In the genomic region with DNA sequence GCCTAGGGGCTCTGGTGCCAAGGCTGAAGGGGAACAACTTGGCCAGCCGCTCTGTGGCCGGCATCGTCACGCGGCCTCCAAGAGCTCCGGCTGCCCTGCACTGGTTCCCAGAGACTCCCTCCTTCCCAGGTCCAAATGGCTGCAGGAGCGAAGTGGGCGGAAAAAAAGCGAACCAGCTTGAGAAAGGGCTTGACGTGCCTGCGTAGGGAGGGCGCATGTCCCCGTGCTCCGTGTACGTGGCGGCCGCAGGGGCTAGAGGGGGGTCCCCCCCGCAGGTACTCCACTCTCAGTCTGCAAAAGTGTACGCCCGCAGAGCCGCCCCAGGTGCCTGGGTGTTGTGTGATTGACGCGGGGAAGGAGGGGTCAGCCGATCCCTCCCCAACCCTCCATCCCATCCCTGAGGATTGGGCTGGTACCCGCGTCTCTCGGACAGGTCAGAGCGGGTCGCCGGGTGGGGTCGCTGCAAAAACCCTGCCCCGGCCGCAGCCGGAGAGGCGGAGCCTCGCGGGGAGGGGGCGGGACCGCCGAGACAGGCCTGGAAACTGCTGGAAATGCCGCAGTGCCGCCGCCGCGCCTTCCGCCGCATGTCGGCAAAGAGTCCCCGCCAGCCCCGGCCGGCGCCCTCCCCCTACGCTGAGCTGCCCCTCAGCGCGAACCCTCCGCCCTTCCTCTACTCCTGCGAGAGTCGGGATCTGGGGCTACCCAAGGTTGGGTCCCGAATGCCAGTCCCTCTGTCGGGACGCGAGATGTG, we compare ENCODE assay signal across 9 cellular contexts. TPM values are rescaled to one million over a fixed set of nuclear protein-coding genes. Genes with fewer than 3 reads are reported as not detected.
DNase-seq lines count a peak whose midpoint lies in the region; ATAC-seq and TF ChIP-seq lines count a peak whose summit lies in the region.
"Had no signal": no experiment of that assay in that cellular context is flagged by ENCODE, and none has a peak within 500 bp of the region (broad histone marks: within the 10 kb centered on the region; RNA-seq: fewer than 3 reads in every experiment).

No MANE protein-coding gene starts in this region.

- H3K36me3 Mint-ChIP-seq in CD8-positive, alpha-beta memory T cell: peaks cover 4 to 45% (median 13%) of the 10 kb centered on the region in 3 donors

- peaks cover 0 to 7% of the 10 kb centered on the region in 2 donors for H3K27me3 Mint-ChIP-seq in CD8-positive, alpha-beta memory T cell

- peaks cover 29% of the 10 kb centered on the region for H3K36me3 ChIP-seq in CD8-positive, alpha-beta memory T cell (ENCODE audit: insufficient read depth, low read length)
- H3K36me3 ChIP-seq in muscle layer of colon (ENCODE audit: insufficient read depth, low read length): peaks cover 26% of the 10 kb centered on the region

- POLR2A ChIA-PET in CD8-positive, alpha-beta memory T cell (lab: Charles Lee): interaction anchor here (0.6 to 3.9 kb wide), 13 partner anchors 8 to 1074 kb away, joined by 3 to 77 read pairs (median 7); a partner anchor contains a TSS

- peaks cover 0 to 2% (median 0%) of the 10 kb centered on the region in 5 donors for H3K9me3 Mint-ChIP-seq in CD8-positive, alpha-beta memory T cell

- TF ChIP-seq POLR2A in erythroblast (IDR thresholded peaks at IDR 0.05; ENCODE audit: low read length): no peak

- peak overlapping the region; percentile 98 for H3K27ac ChIP-seq in CD8-positive, alpha-beta memory T cell (ENCODE audit: low read depth, low read length)
- H3K27ac ChIP-seq in muscle layer of colon (ENCODE audit: low read depth, low read length): peak overlapping the region; percentile 97

- H3K4me3 Mint-ChIP-seq in CD8-positive, alpha-beta memory T cell: peak overlapping the region; percentile 91 to 99 (median 98)

- H3K27me3 ChIP-seq in CD8-positive, alpha-beta memory T cell (ENCODE audit: insufficient read depth, low read length, poor library complexity, severe bottlenecking): no peaks in the 10 kb centered on the region
- H3K27me3 ChIP-seq in muscle layer of colon (ENCODE audit: control insufficient read depth in 1 of 2, insufficient read depth in 2 of 2, low read length in 2 of 2): no peaks in the 10 kb centered on the region

- ATAC-seq in GM19397 (IDR thresholded peaks at IDR 0.05; ENCODE audit: unreplicated experiment): peak; percentile 53
- peak; percentile 40 for ATAC-seq in HG03521 (IDR thresholded peaks at IDR 0.05; ENCODE audit: unreplicated experiment)

- peak overlapping the region; percentile 73 for H3K9ac ChIP-seq in muscle layer of colon (ENCODE audit: low read length)

- H3K4me3 ChIP-seq in CD8-positive, alpha-beta memory T cell (ENCODE audit: low read length): peak overlapping the region; percentile 98
- peak overlapping the region; percentile 85 to 94 for H3K4me3 ChIP-seq in muscle layer of colon (ENCODE audit: low read depth in 1 of 2, low read length in 2 of 2)

- no peaks in the 10 kb centered on the region for H3K9me3 ChIP-seq in CD8-positive, alpha-beta memory T cell (ENCODE audit: low read length)
- no peaks in the 10 kb centered on the region for H3K9me3 ChIP-seq in muscle layer of colon (ENCODE audit: low read length)

- H3K4me1 ChIP-seq in CD8-positive, alpha-beta memory T cell (ENCODE audit: insufficient read depth, low read length): peaks cover 23% of the 10 kb centered on the region
- H3K4me1 ChIP-seq in muscle layer of colon (ENCODE audit: insufficient read depth, low read length): peaks cover 16% of the 10 kb centered on the region

- CTCF ChIA-PET in CD8-positive, alpha-beta memory T cell (lab: Charles Lee): interaction anchor here (0.8 to 6.3 kb wide), 12 partner anchors 10 to 99 kb away, joined by 3 to 74 read pairs (median 4); a partner anchor contains a TSS

- peak; percentile 76 to 86 (median 80) for DNase-seq in CD8-positive, alpha-beta memory T cell
- DNase-seq in NOMO-1 treated with dmso at 0.1 percent for 144 hours (lab: John Stamatoyannopoulos, UW; ENCODE audit: unreplicated experiment): peak; percentile 71
- peak; percentile 91 for DNase-seq in activated T-cell treated with anti-CD3 and anti-CD28 coated beads for 48 hours (ENCODE audit: low read depth)
- DNase-seq in erythroblast (lab: John Stamatoyannopoulos, UW): peak; percentile 89 to 93
- DNase-seq in stimulated activated CD8-positive, alpha-beta memory T cell treated with anti-CD3 and anti-CD28 coated beads, Interleukin-7, amount 100 ng/mL, for 24 hours (ENCODE audit: low read depth): peak; percentile 75

- H3K27ac Mint-ChIP-seq in CD8-positive, alpha-beta memory T cell: peak overlapping the region; percentile 91 to 99 (median 98)

- H3K4me1 Mint-ChIP-seq in CD8-positive, alpha-beta memory T cell: peaks cover 34 to 49% (median 40%) of the 10 kb centered on the region in 3 donors

RNA-seq across cellular contexts. Expression of a gene that starts 0.8 kb away (rescaled TPM):
- 1,000 to 10,000 TPM; 2,387 to 2,400 TPM for total RNA-seq in CD8-positive, alpha-beta memory T cell
- polyA plus RNA-seq in CD8-positive, alpha-beta memory T cell: 460 TPM

RNA-seq across cellular contexts. Expression of a gene that starts 11.2 kb away (rescaled TPM):
- total RNA-seq in CD8-positive, alpha-beta memory T cell: 10 to 100 TPM; 34.8 to 35.7 TPM
- polyA plus RNA-seq in CD8-positive, alpha-beta memory T cell: 49.0 TPM

RNA-seq across cellular contexts. Expression of a gene that starts 19.3 kb away (rescaled TPM):
- total RNA-seq in CD8-positive, alpha-beta memory T cell: 10 to 100 TPM; 33.1 to 34.3 TPM
- 5.3 TPM for polyA plus RNA-seq in CD8-positive, alpha-beta memory T cell

RNA-seq across cellular contexts. Expression of a gene that starts 22.7 kb away (rescaled TPM):
- 100 to 1,000 TPM; 116 TPM for total RNA-seq in CD8-positive, alpha-beta memory T cell
- 3.6 TPM for polyA plus RNA-seq in CD8-positive, alpha-beta memory T cell

RNA-seq across cellular contexts. Expression of a gene that starts 24.2 kb away (rescaled TPM):
- not detected for total RNA-seq in CD8-positive, alpha-beta memory T cell
- not detected for polyA plus RNA-seq in CD8-positive, alpha-beta memory T cell
- total RNA-seq: subcutaneous adipose tissue had no signal

Comparison
In these comparisons a context has a peak if more than half of its experiments do, and no peak if none do; other contexts are left out.
1. Peak in every context shown above with its lines: DNase-seq, ATAC-seq, H3K4me3 ChIP-seq and H3K27ac ChIP-seq.